1 cellular context compared by ENCODE assay signal in the genomic region with DNA sequence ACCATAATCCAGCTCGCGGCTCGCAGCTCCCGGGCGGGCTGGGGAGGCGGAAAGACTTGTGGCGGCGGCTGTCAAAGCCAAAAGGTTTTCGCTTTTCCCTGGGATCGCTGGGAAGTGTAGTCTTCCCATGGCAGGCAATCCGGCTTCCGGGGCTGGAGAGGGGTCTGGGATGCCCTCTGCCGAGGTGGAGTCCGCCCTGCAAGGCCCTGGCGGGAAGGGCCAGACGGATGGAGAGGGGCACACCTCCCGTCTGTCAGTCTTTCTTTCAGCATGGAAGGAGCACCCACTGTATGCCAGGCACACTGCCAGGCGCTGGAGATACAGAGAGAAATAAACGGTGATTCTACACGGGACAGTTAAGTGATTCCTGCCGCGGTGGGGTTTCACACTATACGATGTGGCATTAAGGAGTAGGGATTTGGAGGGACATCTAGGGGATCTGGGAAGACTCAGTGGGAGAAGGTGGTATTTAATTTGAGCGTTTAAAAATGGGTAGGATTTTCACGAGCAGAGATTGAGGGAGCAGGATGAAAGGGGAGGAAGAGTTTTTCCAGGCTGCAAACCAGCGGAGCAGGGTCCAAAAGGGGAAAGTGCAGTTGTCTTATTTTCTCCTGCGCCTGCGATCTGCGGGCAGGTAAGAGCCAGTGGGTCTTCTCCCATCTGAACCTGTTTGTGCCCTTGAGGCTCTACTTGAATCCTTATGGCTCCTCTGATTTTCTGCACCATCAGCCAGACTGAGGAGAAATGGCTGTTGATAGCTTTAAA.
TF ChIP-seq lines count a peak whose summit lies in the region.

A gene (minus strand): TSS at position 60 of the 765 bp plus-strand sequence. CDS start 461 bp downstream, outside the sequence.

TF ChIP-seq in HepG2, 621 proteins besides CTCF, POLR2A, EP300 and RAD21 (continued from another document and continues in another):
- TF ChIP-seq, protein P1, sequence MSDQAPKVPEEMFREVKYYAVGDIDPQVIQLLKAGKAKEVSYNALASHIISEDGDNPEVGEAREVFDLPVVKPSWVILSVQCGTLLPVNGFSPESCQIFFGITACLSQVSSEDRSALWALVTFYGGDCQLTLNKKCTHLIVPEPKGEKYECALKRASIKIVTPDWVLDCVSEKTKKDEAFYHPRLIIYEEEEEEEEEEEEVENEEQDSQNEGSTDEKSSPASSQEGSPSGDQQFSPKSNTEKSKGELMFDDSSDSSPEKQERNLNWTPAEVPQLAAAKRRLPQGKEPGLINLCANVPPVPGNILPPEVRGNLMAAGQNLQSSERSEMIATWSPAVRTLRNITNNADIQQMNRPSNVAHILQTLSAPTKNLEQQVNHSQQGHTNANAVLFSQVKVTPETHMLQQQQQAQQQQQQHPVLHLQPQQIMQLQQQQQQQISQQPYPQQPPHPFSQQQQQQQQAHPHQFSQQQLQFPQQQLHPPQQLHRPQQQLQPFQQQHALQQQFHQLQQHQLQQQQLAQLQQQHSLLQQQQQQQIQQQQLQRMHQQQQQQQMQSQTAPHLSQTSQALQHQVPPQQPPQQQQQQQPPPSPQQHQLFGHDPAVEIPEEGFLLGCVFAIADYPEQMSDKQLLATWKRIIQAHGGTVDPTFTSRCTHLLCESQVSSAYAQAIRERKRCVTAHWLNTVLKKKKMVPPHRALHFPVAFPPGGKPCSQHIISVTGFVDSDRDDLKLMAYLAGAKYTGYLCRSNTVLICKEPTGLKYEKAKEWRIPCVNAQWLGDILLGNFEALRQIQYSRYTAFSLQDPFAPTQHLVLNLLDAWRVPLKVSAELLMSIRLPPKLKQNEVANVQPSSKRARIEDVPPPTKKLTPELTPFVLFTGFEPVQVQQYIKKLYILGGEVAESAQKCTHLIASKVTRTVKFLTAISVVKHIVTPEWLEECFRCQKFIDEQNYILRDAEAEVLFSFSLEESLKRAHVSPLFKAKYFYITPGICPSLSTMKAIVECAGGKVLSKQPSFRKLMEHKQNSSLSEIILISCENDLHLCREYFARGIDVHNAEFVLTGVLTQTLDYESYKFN (CRISPR knock-in tag; conservative IDR thresholded peaks at IDR 0.05), result 0 out of 2 replicates have a peak, but pooled peaks have one; percentile 12
- TF ChIP-seq MLLT10 (CRISPR knock-in tag; IDR thresholded peaks at IDR 0.05), result no peak
- peak; percentile 81 for TF ChIP-seq HDAC2 (CRISPR knock-in tag; IDR thresholded peaks at IDR 0.05)
- TF ChIP-seq SP1 (IDR thresholded peaks at IDR 0.05), result no peak
- TF ChIP-seq SP1 (CRISPR knock-in tag; IDR thresholded peaks at IDR 0.05), result no peak
- no peak for TF ChIP-seq ATF7-NPFF (CRISPR knock-in tag; IDR thresholded peaks at IDR 0.05; ENCODE audit: low read depth)
- TF ChIP-seq KLF11 (CRISPR knock-in tag; IDR thresholded peaks at IDR 0.05), result no peak
- TF ChIP-seq, protein P2, sequence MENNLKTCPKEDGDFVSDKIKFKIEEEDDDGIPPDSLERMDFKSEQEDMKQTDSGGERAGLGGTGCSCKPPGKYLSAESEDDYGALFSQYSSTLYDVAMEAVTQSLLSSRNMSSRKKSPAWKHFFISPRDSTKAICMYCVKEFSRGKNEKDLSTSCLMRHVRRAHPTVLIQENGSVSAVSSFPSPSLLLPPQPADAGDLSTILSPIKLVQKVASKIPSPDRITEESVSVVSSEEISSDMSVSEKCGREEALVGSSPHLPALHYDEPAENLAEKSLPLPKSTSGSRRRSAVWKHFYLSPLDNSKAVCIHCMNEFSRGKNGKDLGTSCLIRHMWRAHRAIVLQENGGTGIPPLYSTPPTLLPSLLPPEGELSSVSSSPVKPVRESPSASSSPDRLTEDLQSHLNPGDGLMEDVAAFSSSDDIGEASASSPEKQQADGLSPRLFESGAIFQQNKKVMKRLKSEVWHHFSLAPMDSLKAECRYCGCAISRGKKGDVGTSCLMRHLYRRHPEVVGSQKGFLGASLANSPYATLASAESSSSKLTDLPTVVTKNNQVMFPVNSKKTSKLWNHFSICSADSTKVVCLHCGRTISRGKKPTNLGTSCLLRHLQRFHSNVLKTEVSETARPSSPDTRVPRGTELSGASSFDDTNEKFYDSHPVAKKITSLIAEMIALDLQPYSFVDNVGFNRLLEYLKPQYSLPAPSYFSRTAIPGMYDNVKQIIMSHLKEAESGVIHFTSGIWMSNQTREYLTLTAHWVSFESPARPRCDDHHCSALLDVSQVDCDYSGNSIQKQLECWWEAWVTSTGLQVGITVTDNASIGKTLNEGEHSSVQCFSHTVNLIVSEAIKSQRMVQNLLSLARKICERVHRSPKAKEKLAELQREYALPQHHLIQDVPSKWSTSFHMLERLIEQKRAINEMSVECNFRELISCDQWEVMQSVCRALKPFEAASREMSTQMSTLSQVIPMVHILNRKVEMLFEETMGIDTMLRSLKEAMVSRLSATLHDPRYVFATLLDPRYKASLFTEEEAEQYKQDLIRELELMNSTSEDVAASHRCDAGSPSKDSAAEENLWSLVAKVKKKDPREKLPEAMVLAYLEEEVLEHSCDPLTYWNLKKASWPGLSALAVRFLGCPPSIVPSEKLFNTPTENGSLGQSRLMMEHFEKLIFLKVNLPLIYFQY (CRISPR knock-in tag; IDR thresholded peaks at IDR 0.05; ENCODE audit: borderline replicate concordance), result peak; percentile 26; the same call in 1 of the 2 replicates
- no peak for TF ChIP-seq NR2F2 (IDR thresholded peaks at IDR 0.05; ENCODE audit: borderline replicate concordance, low read depth)
- TF ChIP-seq, protein P3, sequence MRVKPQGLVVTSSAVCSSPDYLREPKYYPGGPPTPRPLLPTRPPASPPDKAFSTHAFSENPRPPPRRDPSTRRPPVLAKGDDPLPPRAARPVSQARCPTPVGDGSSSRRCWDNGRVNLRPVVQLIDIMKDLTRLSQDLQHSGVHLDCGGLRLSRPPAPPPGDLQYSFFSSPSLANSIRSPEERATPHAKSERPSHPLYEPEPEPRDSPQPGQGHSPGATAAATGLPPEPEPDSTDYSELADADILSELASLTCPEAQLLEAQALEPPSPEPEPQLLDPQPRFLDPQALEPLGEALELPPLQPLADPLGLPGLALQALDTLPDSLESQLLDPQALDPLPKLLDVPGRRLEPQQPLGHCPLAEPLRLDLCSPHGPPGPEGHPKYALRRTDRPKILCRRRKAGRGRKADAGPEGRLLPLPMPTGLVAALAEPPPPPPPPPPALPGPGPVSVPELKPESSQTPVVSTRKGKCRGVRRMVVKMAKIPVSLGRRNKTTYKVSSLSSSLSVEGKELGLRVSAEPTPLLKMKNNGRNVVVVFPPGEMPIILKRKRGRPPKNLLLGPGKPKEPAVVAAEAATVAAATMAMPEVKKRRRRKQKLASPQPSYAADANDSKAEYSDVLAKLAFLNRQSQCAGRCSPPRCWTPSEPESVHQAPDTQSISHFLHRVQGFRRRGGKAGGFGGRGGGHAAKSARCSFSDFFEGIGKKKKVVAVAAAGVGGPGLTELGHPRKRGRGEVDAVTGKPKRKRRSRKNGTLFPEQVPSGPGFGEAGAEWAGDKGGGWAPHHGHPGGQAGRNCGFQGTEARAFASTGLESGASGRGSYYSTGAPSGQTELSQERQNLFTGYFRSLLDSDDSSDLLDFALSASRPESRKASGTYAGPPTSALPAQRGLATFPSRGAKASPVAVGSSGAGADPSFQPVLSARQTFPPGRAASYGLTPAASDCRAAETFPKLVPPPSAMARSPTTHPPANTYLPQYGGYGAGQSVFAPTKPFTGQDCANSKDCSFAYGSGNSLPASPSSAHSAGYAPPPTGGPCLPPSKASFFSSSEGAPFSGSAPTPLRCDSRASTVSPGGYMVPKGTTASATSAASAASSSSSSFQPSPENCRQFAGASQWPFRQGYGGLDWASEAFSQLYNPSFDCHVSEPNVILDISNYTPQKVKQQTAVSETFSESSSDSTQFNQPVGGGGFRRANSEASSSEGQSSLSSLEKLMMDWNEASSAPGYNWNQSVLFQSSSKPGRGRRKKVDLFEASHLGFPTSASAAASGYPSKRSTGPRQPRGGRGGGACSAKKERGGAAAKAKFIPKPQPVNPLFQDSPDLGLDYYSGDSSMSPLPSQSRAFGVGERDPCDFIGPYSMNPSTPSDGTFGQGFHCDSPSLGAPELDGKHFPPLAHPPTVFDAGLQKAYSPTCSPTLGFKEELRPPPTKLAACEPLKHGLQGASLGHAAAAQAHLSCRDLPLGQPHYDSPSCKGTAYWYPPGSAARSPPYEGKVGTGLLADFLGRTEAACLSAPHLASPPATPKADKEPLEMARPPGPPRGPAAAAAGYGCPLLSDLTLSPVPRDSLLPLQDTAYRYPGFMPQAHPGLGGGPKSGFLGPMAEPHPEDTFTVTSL (CRISPR knock-in tag; IDR thresholded peaks at IDR 0.05; ENCODE audit: borderline replicate concordance), result peak; percentile 40; the same call in 1 of the 2 replicates
- no peak for TF ChIP-seq HOXA7 (CRISPR knock-in tag; IDR thresholded peaks at IDR 0.05)
- TF ChIP-seq, protein P4, sequence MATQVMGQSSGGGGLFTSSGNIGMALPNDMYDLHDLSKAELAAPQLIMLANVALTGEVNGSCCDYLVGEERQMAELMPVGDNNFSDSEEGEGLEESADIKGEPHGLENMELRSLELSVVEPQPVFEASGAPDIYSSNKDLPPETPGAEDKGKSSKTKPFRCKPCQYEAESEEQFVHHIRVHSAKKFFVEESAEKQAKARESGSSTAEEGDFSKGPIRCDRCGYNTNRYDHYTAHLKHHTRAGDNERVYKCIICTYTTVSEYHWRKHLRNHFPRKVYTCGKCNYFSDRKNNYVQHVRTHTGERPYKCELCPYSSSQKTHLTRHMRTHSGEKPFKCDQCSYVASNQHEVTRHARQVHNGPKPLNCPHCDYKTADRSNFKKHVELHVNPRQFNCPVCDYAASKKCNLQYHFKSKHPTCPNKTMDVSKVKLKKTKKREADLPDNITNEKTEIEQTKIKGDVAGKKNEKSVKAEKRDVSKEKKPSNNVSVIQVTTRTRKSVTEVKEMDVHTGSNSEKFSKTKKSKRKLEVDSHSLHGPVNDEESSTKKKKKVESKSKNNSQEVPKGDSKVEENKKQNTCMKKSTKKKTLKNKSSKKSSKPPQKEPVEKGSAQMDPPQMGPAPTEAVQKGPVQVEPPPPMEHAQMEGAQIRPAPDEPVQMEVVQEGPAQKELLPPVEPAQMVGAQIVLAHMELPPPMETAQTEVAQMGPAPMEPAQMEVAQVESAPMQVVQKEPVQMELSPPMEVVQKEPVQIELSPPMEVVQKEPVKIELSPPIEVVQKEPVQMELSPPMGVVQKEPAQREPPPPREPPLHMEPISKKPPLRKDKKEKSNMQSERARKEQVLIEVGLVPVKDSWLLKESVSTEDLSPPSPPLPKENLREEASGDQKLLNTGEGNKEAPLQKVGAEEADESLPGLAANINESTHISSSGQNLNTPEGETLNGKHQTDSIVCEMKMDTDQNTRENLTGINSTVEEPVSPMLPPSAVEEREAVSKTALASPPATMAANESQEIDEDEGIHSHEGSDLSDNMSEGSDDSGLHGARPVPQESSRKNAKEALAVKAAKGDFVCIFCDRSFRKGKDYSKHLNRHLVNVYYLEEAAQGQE (IDR thresholded peaks at IDR 0.05; ENCODE audit: borderline replicate concordance in 1 of 2, low read depth in 1 of 2, low read length in 2 of 2), result no peak
- peak; percentile 26; the same call in 1 of the 2 replicates for TF ChIP-seq ZNF616 (CRISPR knock-in tag; IDR thresholded peaks at IDR 0.05; ENCODE audit: low read depth)
- TF ChIP-seq KLF9 (CRISPR knock-in tag; IDR thresholded peaks at IDR 0.05; ENCODE audit: low read depth), result 0 out of 2 replicates have a peak, but pooled peaks have one; percentile 44
- no peak for TF ChIP-seq ZFP1 (CRISPR knock-in tag; IDR thresholded peaks at IDR 0.05)
- no peak for TF ChIP-seq ZBTB1 (CRISPR knock-in tag; IDR thresholded peaks at IDR 0.05; ENCODE audit: borderline replicate concordance)
- no peak for TF ChIP-seq HMG20B (CRISPR knock-in tag; conservative IDR thresholded peaks at IDR 0.05)
- TF ChIP-seq ELF3 (CRISPR knock-in tag; IDR thresholded peaks at IDR 0.05), result peak; percentile 84
- TF ChIP-seq, protein P5, sequence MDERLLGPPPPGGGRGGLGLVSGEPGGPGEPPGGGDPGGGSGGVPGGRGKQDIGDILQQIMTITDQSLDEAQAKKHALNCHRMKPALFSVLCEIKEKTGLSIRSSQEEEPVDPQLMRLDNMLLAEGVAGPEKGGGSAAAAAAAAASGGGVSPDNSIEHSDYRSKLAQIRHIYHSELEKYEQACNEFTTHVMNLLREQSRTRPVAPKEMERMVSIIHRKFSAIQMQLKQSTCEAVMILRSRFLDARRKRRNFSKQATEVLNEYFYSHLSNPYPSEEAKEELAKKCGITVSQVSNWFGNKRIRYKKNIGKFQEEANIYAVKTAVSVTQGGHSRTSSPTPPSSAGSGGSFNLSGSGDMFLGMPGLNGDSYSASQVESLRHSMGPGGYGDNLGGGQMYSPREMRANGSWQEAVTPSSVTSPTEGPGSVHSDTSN (CRISPR knock-in tag; IDR thresholded peaks at IDR 0.05), result no peak
- TF ChIP-seq HOXA3 (CRISPR knock-in tag; IDR thresholded peaks at IDR 0.05), result peak; percentile 58; the same call in 1 of the 2 replicates
